In the genomic region with DNA sequence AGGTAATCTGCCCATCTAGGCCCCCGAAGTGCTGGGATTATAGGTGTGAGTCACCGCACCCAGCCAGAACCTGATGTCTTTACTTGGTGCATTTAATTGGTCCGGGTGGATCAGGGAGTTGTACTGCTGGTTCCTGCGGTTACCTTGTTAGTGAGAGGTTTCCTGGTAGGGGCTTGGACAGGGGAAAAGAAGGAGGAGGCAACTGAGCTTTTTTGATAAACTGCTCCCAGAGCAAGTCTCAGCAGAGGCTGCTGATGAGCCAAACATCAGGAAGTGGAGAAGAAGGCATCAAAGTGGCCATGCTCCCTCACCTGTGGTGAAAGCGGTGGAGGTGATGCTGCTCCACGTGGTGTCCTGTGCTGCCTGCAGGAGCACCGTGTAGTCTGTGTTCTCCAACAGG, we compare ENCODE assay signal across 17 cellular contexts.
"Had no signal": no experiment of that assay in that cellular context is flagged by ENCODE, and none has a peak within 500 bp of the region (broad histone marks: within the 10 kb centered on the region; RNA-seq: fewer than 3 reads in every experiment).

No MANE protein-coding gene starts in this region.

- H3K4me3 ChIP-seq: MG63, SJSA1, SK-N-MC had no signal

- H3K4me1 ChIP-seq: SJSA1 had no signal

- H3K9me3 ChIP-seq: MG63, SJSA1 had no signal

- H3K36me3 ChIP-seq: MG63, SJSA1 had no signal

- H3K27me3 ChIP-seq: SJSA1 had no signal

- DNase-seq: KBM-7, MG63, NCI-H1092 treated with DMSO at 0.1 percent for 48 hours, NCI-H1436, NCI-H1694, NCI-H187 treated with DMSO at 0.1 percent for 48 hours, NCI-H2029 treated with DMSO at 0.1 percent for 48 hours, NCI-H2227 treated with DMSO at 0.1 percent for 48 hours, NCI-H524, NCI-H526 treated with DMSO at 0.1 percent for 48 hours, NCI-H748 treated with DMSO at 0.1 percent for 48 hours, Right ventricle myocardium superior, RPMI8226, SIG-M5 had no signal

- FAIRE-seq: RCC 7860 had no signal

- H3K27ac ChIP-seq: SJSA1, SK-N-MC had no signal
